ENCODE assay signal across 12 cellular contexts in genomic region chr19:48656840-48657474, GRCh38. TPM values are rescaled to one million over a fixed set of nuclear protein-coding genes. Genes with fewer than 3 reads are reported as not detected.
A peak's percentile ranks its signal among the peaks of the same experiment; 100 is the strongest.
DNase-seq lines count a peak whose midpoint lies in the region; ATAC-seq, FAIRE-seq and TF ChIP-seq lines count a peak whose summit lies in the region.
"Had no signal": no experiment of that assay in that cellular context is flagged by ENCODE, and none has a peak within 500 bp of the region (broad histone marks: within the 10 kb centered on the region; RNA-seq: fewer than 3 reads in every experiment).

No MANE protein-coding gene starts in this region.

- no peak for ATAC-seq in HepG2
- ATAC-seq in right lobe of liver: no peak
- no peak for ATAC-seq in HG03196 (IDR thresholded peaks at IDR 0.05; ENCODE audit: unreplicated experiment)
- no peak for ATAC-seq in CD4-positive, alpha-beta T cell (ENCODE audit: poor library complexity)

- H2AFZ ChIP-seq in HepG2 (ENCODE audit: low read length): no peak overlapping the region
- H2AFZ ChIP-seq in hepatocyte: peak overlapping the region; percentile 3

- no peaks in the 10 kb centered on the region for H3K27me3 Mint-ChIP-seq in CD4-positive, alpha-beta T cell
- H3K27me3 Mint-ChIP-seq: B cell had no signal

- H3K9me3 ChIP-seq in HepG2 (ENCODE audit: low read length) (no peaks in the 10 kb centered on the region), right lobe of liver (no peaks in the 10 kb centered on the region), hepatocyte (ENCODE audit: low read depth) (no peaks in the 10 kb centered on the region)
- no peaks in the 10 kb centered on the region for H3K9me3 ChIP-seq in CD4-positive, alpha-beta T cell (ENCODE audit: control insufficient read depth, low read length)

- no peak overlapping the region for H3K27ac Mint-ChIP-seq in CD4-positive, alpha-beta T cell
- H3K27ac Mint-ChIP-seq: B cell had no signal

- H3K4me2 ChIP-seq in HepG2 (ENCODE audit: low read depth, low read length) (no peak overlapping the region), hepatocyte (no peak overlapping the region)

- FAIRE-seq in HepG2 (lab: Jason Lieb, UNC): no peak
- FAIRE-seq in urothelium cell line (lab: Jason Lieb, UNC): no peak

- H3K4me3 ChIP-seq in HepG2 (replicated peaks in 1 of 3; ENCODE audit: insufficient read depth in 1 of 3, low read depth in 2 of 3, low read length in 3 of 3): no peak overlapping the region
- H3K4me3 ChIP-seq in right lobe of liver: no peak overlapping the region
- H3K4me3 ChIP-seq in astrocyte of the cerebellum (ENCODE audit: low read depth, low read length): no peak overlapping the region
- no peak overlapping the region for H3K4me3 ChIP-seq in hepatocyte

- no peak for TF ChIP-seq EP300 in HepG2 (IDR thresholded peaks at IDR 0.05; ENCODE audit: low read depth in 2 of 2, low read length in 2 of 2)
- TF ChIP-seq EP300 in HepG2 (CRISPR knock-in tag; IDR thresholded peaks at IDR 0.05; ENCODE audit: borderline replicate concordance): no peak

- H3K79me2 ChIP-seq in HepG2 (ENCODE audit: insufficient read depth, low read length) (no peaks in the 10 kb centered on the region), hepatocyte (no peaks in the 10 kb centered on the region)

- H3K36me3 ChIP-seq in HepG2 (replicated peaks in 1 of 2; ENCODE audit: control insufficient read depth in 1 of 2, insufficient read depth in 2 of 2, low read length in 2 of 2): no peaks in the 10 kb centered on the region
- no peaks in the 10 kb centered on the region for H3K36me3 ChIP-seq in right lobe of liver
- H3K36me3 ChIP-seq in hepatocyte (replicated peaks; ENCODE audit: insufficient read depth, low read depth): no peaks in the 10 kb centered on the region

- peaks cover 2% of the 10 kb centered on the region; the same call in 1 of the 2 replicates for H3K4me1 ChIP-seq in HepG2 (ENCODE audit: insufficient read depth, low read length)
- no peaks in the 10 kb centered on the region for H3K4me1 ChIP-seq in right lobe of liver
- H3K4me1 ChIP-seq in hepatocyte (ENCODE audit: insufficient read depth): no peaks in the 10 kb centered on the region

- CTCF ChIA-PET in HepG2 (lab: Yijun Ruan, JAX; ENCODE audit: low intra/inter-chr PET ratio, low total read pairs): no interaction called here
- CTCF ChIA-PET in CD4-positive, alpha-beta T cell (lab: Charles Lee): no interaction called here

- no peaks in the 10 kb centered on the region for H3K36me3 Mint-ChIP-seq in CD4-positive, alpha-beta T cell (ENCODE audit: low read depth)

- 28% methylated on average over 15 of the region's 16 CpGs for WGBS in HepG2 (ENCODE audit: low lambda C conversion rate)
- WGBS in right lobe of liver (ENCODE audit: insufficient coverage, low coverage, low lambda C conversion rate, missing lambda C conversion rate): 43% methylated on average over 15 of the region's 16 CpGs
- WGBS in hepatocyte (ENCODE audit: low lambda C conversion rate, missing lambda C conversion rate): 36% methylated on average over 16 of the region's 16 CpGs

- no peak for TF ChIP-seq RAD21 in HepG2 (CRISPR knock-in tag; IDR thresholded peaks at IDR 0.05)

- POLR2A ChIA-PET in HepG2 (lab: Yijun Ruan, JAX): no interaction called here
- POLR2A ChIA-PET in CD4-positive, alpha-beta T cell (lab: Charles Lee): no interaction called here

- in situ Hi-C loops in HepG2 (cut with HindIII; ENCODE audit: extremely low pct_ligation_motif_present, low pct_unique_long_range_greater_than_20kb) (no loop called here), astrocyte of the cerebellum (cut with HindIII; ENCODE audit: low sequenced_read_pairs) (no loop called here)

- peaks cover 14% of the 10 kb centered on the region for H3K4me1 Mint-ChIP-seq in CD4-positive, alpha-beta T cell (ENCODE audit: low read depth)

- TF ChIP-seq CTCF in HepG2 (CRISPR knock-in tag; IDR thresholded peaks at IDR 0.05): no peak
- no peak for TF ChIP-seq CTCF in right lobe of liver (IDR thresholded peaks at IDR 0.05)
- no peak for TF ChIP-seq CTCF in astrocyte of the cerebellum (IDR thresholded peaks at IDR 0.05; ENCODE audit: low read depth, low read length, missing control alignments)
- TF ChIP-seq CTCF in hepatocyte (IDR thresholded peaks at IDR 0.05; ENCODE audit: poor library complexity): no peak
- no peak for TF ChIP-seq CTCF in CD4-positive, alpha-beta T cell (IDR thresholded peaks at IDR 0.05)

- no peaks in the 10 kb centered on the region for H3K9me2 ChIP-seq in hepatocyte (replicated peaks; ENCODE audit: insufficient read depth)

- no peak overlapping the region for H3K4me3 Mint-ChIP-seq in CD4-positive, alpha-beta T cell
- H3K4me3 Mint-ChIP-seq: B cell had no signal

- no peaks in the 10 kb centered on the region for H3K27me3 ChIP-seq in HepG2 (ENCODE audit: control insufficient read depth in 1 of 2, insufficient read depth in 2 of 2, low read length in 2 of 2)
- H3K27me3 ChIP-seq in right lobe of liver: no peaks in the 10 kb centered on the region
- no peaks in the 10 kb centered on the region for H3K27me3 ChIP-seq in hepatocyte
- no peaks in the 10 kb centered on the region for H3K27me3 ChIP-seq in CD4-positive, alpha-beta T cell (ENCODE audit: control insufficient read depth, insufficient read depth, low read length)

- H3K27ac ChIP-seq in HepG2 (ENCODE audit: extremely low read length, insufficient read depth, low read length) (no peak overlapping the region), right lobe of liver (no peak overlapping the region), hepatocyte (no peak overlapping the region)
- H3K27ac ChIP-seq in CD4-positive, alpha-beta T cell (ENCODE audit: low read depth, low read length): no peak overlapping the region

- no peak for DNase-seq in HepG2 (ENCODE audit: low spot score)
- DNase-seq in right lobe of liver: no peak
- DNase-seq in astrocyte of the cerebellum (ENCODE audit: low read depth): peak; percentile 80
- peak; percentile 68 for DNase-seq in hepatocyte (ENCODE audit: low spot score)
- peak; percentile 63 for DNase-seq in urothelium cell line (ENCODE audit: low spot score)
- DNase-seq in NCI-H1417 treated with DMSO at 0.1 percent for 48 hours (lab: John Stamatoyannopoulos, UW): no peak
- DNase-seq in CD4-positive, alpha-beta T cell: no peak
- DNase-seq: caudate nucleus, NCI-H146, SHP77 treated with DMSO at 0.1 percent for 48 hours had no signal

- no TSS peak for BruUV-seq in HepG2 (replicated peaks; lab: Mats Ljungman, UMichigan)

- TF ChIP-seq POLR2A in HepG2 (IDR thresholded peaks at IDR 0.05; ENCODE audit: insufficient read depth in 1 of 2, low read depth in 2 of 2, low read length in 2 of 2) (no peak), right lobe of liver (IDR thresholded peaks at IDR 0.05) (no peak)

- intact Hi-C loops in HepG2 (cut with micrococcal nuclease; ENCODE audit: unreplicated experiment): loop anchor here (1.0 kb wide), 1 partner anchor 34 kb away; no protein-coding TSS in a partner anchor
- intact Hi-C loops in right lobe of liver (cut with DNase I): no loop called here
- intact Hi-C loops in CD4-positive, alpha-beta T cell (cut with DNase I, micrococcal nuclease): no loop called here

- no peak overlapping the region for H3K9ac ChIP-seq in HepG2 (ENCODE audit: insufficient read depth, low read depth, low read length)

- no peaks in the 10 kb centered on the region for H4K20me1 ChIP-seq in HepG2 (ENCODE audit: insufficient read depth, low read length)
- no peaks in the 10 kb centered on the region for H4K20me1 ChIP-seq in hepatocyte (ENCODE audit: insufficient read depth, poor library complexity, severe bottlenecking)

- H3K9me3 Mint-ChIP-seq in CD4-positive, alpha-beta T cell: no peaks in the 10 kb centered on the region

RNA-seq across cellular contexts. Expression of gene CA11, which starts 11.0 kb away (rescaled TPM):
- total RNA-seq in HepG2 (2016; rRNA removed; fragmentation: Illumina TruSeq; extraction: Trizol) (0.24 and 0.58 TPM in 2 replicates), right lobe of liver (1 to 10 TPM in 2 of 6 experiments, under 1 TPM in 4; 0.25 to 2.0 (median 0.54) TPM), hepatocyte (11.7 and 12.0 TPM in 2 replicates)
- total RNA-seq in HepG2 (2016; cell fraction: cytosol; rRNA removed; fragmentation: Illumina TruSeq; extraction: Trizol; ENCODE audit: low read depth): 0.79 and 0.91 TPM in 2 replicates
- 0.48 TPM in 1 of 2 replicates, not detected in the other for total RNA-seq in HepG2 (2016; cell fraction: insoluble cytoplasmic fraction; rRNA removed; fragmentation: Illumina TruSeq; extraction: Trizol)
- 0.38 and 0.62 TPM in 2 replicates for total RNA-seq in HepG2 (2016; cell fraction: membrane; rRNA removed; fragmentation: Illumina TruSeq; extraction: Trizol)
- not detected in 2 replicates for total RNA-seq in HepG2 (2016; cell fraction: nucleus; rRNA removed; fragmentation: Illumina TruSeq; extraction: Trizol)
- polyA plus RNA-seq in HepG2 (2011; rRNA removed) (0.41 and 1.4 TPM in 2 replicates), hepatocyte (43.6 and 48.6 TPM in 2 replicates)
- 0.36 and 0.54 TPM in 2 replicates for polyA plus RNA-seq in HepG2 (2011; cell fraction: cytosol; rRNA removed)
- polyA plus RNA-seq in HepG2 (2011; cell fraction: nucleus; rRNA removed): 0.45 and 0.48 TPM in 2 replicates
- polyA plus RNA-seq in HepG2 (2012): 1.5 and 2.9 TPM in 2 replicates
- 0.82 and 1.7 TPM in 2 replicates for polyA plus RNA-seq in HepG2 (2016; cell fraction: cytosol; fragmentation: Illumina TruSeq; extraction: Trizol; ENCODE audit: low read depth)
- polyA plus RNA-seq in HepG2 (2016; cell fraction: insoluble cytoplasmic fraction; fragmentation: Illumina TruSeq; extraction: Trizol; ENCODE audit: low read depth): 0.37 and 0.38 TPM in 2 replicates
- 0.62 and 2.1 TPM in 2 replicates for polyA plus RNA-seq in HepG2 (2016; cell fraction: membrane; fragmentation: Illumina TruSeq; extraction: Trizol; ENCODE audit: low read depth)
- 0.72 and 1.3 TPM in 2 replicates for polyA plus RNA-seq in HepG2 (2016; cell fraction: nucleus; fragmentation: Illumina TruSeq; extraction: Trizol; ENCODE audit: insufficient read depth, low read depth)
- polyA minus RNA-seq in HepG2 (2011; rRNA and poly(A)+ RNA removed; ENCODE audit: low replicate concordance): 0.08 and 3.7 TPM in 2 replicates
- not detected in 2 replicates for polyA minus RNA-seq in HepG2 (2011; cell fraction: cytosol; rRNA and poly(A)+ RNA removed)
- not detected in 2 replicates for polyA minus RNA-seq in HepG2 (2011; cell fraction: nucleus; rRNA and poly(A)+ RNA removed)
- total RNA-seq in CD4-positive, alpha-beta T cell: 10 to 100 TPM; 11.0 to 12.4 TPM

RNA-seq across cellular contexts. Expression of gene NTN5, which starts 15.9 kb away (rescaled TPM):
- not detected in 2 replicates for total RNA-seq in HepG2 (2016; rRNA removed; fragmentation: Illumina TruSeq; extraction: Trizol)
- total RNA-seq in HepG2 (2016; cell fraction: cytosol; rRNA removed; fragmentation: Illumina TruSeq; extraction: Trizol; ENCODE audit: low read depth): not detected in 2 replicates
- total RNA-seq in HepG2 (2016; cell fraction: insoluble cytoplasmic fraction; rRNA removed; fragmentation: Illumina TruSeq; extraction: Trizol): not detected in 2 replicates
- not detected in 2 replicates for total RNA-seq in HepG2 (2016; cell fraction: membrane; rRNA removed; fragmentation: Illumina TruSeq; extraction: Trizol)
- total RNA-seq in HepG2 (2016; cell fraction: nucleus; rRNA removed; fragmentation: Illumina TruSeq; extraction: Trizol): not detected in 2 replicates
- 0.03 and 0.05 TPM in 2 replicates for polyA plus RNA-seq in HepG2 (2011; rRNA removed)
- not detected in 2 replicates for polyA plus RNA-seq in HepG2 (2011; cell fraction: cytosol; rRNA removed)
- polyA plus RNA-seq in HepG2 (2011; cell fraction: nucleus; rRNA removed): 0.27 and 0.42 TPM in 2 replicates
- polyA plus RNA-seq in HepG2 (2012): 0.12 TPM in 1 of 2 replicates, not detected in the other
- not detected in 2 replicates for polyA plus RNA-seq in HepG2 (2016; cell fraction: cytosol; fragmentation: Illumina TruSeq; extraction: Trizol; ENCODE audit: low read depth)
- not detected in 2 replicates for polyA plus RNA-seq in HepG2 (2016; cell fraction: insoluble cytoplasmic fraction; fragmentation: Illumina TruSeq; extraction: Trizol; ENCODE audit: low read depth)
- polyA plus RNA-seq in HepG2 (2016; cell fraction: membrane; fragmentation: Illumina TruSeq; extraction: Trizol; ENCODE audit: low read depth): not detected in 2 replicates
- polyA plus RNA-seq in HepG2 (2016; cell fraction: nucleus; fragmentation: Illumina TruSeq; extraction: Trizol; ENCODE audit: insufficient read depth, low read depth): not detected in 2 replicates
- not detected in 2 replicates for polyA minus RNA-seq in HepG2 (2011; rRNA and poly(A)+ RNA removed; ENCODE audit: low replicate concordance)
- polyA minus RNA-seq in HepG2 (2011; cell fraction: cytosol; rRNA and poly(A)+ RNA removed): not detected in 2 replicates
- not detected in 2 replicates for polyA minus RNA-seq in HepG2 (2011; cell fraction: nucleus; rRNA and poly(A)+ RNA removed)
- total RNA-seq in right lobe of liver: under 1 TPM in 2 of 6 experiments, not detected in 4; 0.11 to 0.32 TPM
- total RNA-seq in hepatocyte: 0.08 TPM in 1 of 2 replicates, not detected in the other
- polyA plus RNA-seq in hepatocyte: 0.33 and 0.60 TPM in 2 replicates
- 1 to 10 TPM; 2.7 to 3.0 TPM for total RNA-seq in CD4-positive, alpha-beta T cell

RNA-seq across cellular contexts. Expression of gene DBP, which starts 19.8 kb away (rescaled TPM):
- total RNA-seq in HepG2 (2016; rRNA removed; fragmentation: Illumina TruSeq; extraction: Trizol): 5.5 and 5.8 TPM in 2 replicates
- total RNA-seq in HepG2 (2016; cell fraction: cytosol; rRNA removed; fragmentation: Illumina TruSeq; extraction: Trizol; ENCODE audit: low read depth): 2.6 and 4.6 TPM in 2 replicates
- total RNA-seq in HepG2 (2016; cell fraction: insoluble cytoplasmic fraction; rRNA removed; fragmentation: Illumina TruSeq; extraction: Trizol): 2.5 and 6.3 TPM in 2 replicates
- total RNA-seq in HepG2 (2016; cell fraction: membrane; rRNA removed; fragmentation: Illumina TruSeq; extraction: Trizol): 6.0 TPM in 2 replicates
- 2.5 and 2.9 TPM in 2 replicates for total RNA-seq in HepG2 (2016; cell fraction: nucleus; rRNA removed; fragmentation: Illumina TruSeq; extraction: Trizol)
- 1.7 and 2.1 TPM in 2 replicates for polyA plus RNA-seq in HepG2 (2011; rRNA removed)
- polyA plus RNA-seq in HepG2 (2011; cell fraction: cytosol; rRNA removed): 2.1 and 2.5 TPM in 2 replicates
- 2.7 and 3.2 TPM in 2 replicates for polyA plus RNA-seq in HepG2 (2011; cell fraction: nucleus; rRNA removed)
- polyA plus RNA-seq in HepG2 (2012): 3.6 and 3.7 TPM in 2 replicates
- 2.3 and 2.6 TPM in 2 replicates for polyA plus RNA-seq in HepG2 (2016; cell fraction: cytosol; fragmentation: Illumina TruSeq; extraction: Trizol; ENCODE audit: low read depth)
- polyA plus RNA-seq in HepG2 (2016; cell fraction: insoluble cytoplasmic fraction; fragmentation: Illumina TruSeq; extraction: Trizol; ENCODE audit: low read depth): 5.2 and 5.4 TPM in 2 replicates
- polyA plus RNA-seq in HepG2 (2016; cell fraction: membrane; fragmentation: Illumina TruSeq; extraction: Trizol; ENCODE audit: low read depth): 2.9 and 5.4 TPM in 2 replicates
- polyA plus RNA-seq in HepG2 (2016; cell fraction: nucleus; fragmentation: Illumina TruSeq; extraction: Trizol; ENCODE audit: insufficient read depth, low read depth): 5.1 and 6.2 TPM in 2 replicates
- 2.0 and 5.8 TPM in 2 replicates for polyA minus RNA-seq in HepG2 (2011; rRNA and poly(A)+ RNA removed; ENCODE audit: low replicate concordance)
- polyA minus RNA-seq in HepG2 (2011; cell fraction: cytosol; rRNA and poly(A)+ RNA removed): 2.3 and 2.7 TPM in 2 replicates
- polyA minus RNA-seq in HepG2 (2011; cell fraction: nucleus; rRNA and poly(A)+ RNA removed): 1.5 and 3.0 TPM in 2 replicates
- 10 to 100 TPM in 2 of 6 experiments, 1 to 10 TPM in 4; 1.8 to 11.6 (median 3.3) TPM for total RNA-seq in right lobe of liver
- 3.9 and 5.4 TPM in 2 replicates for total RNA-seq in hepatocyte
- 11.8 and 20.4 TPM in 2 replicates for polyA plus RNA-seq in hepatocyte
- 10 to 100 TPM; 48.3 to 55.6 TPM for total RNA-seq in CD4-positive, alpha-beta T cell

RNA-seq across cellular contexts. Expression of gene SPHK2, which starts 37.7 kb away (rescaled TPM):
- total RNA-seq in HepG2 (2016; rRNA removed; fragmentation: Illumina TruSeq; extraction: Trizol): 11.1 and 14.4 TPM in 2 replicates
- total RNA-seq in HepG2 (2016; cell fraction: cytosol; rRNA removed; fragmentation: Illumina TruSeq; extraction: Trizol; ENCODE audit: low read depth): 5.0 and 6.0 TPM in 2 replicates
- total RNA-seq in HepG2 (2016; cell fraction: insoluble cytoplasmic fraction; rRNA removed; fragmentation: Illumina TruSeq; extraction: Trizol): 8.9 and 15.9 TPM in 2 replicates
- 10.7 and 12.1 TPM in 2 replicates for total RNA-seq in HepG2 (2016; cell fraction: membrane; rRNA removed; fragmentation: Illumina TruSeq; extraction: Trizol)
- 10.2 and 11.3 TPM in 2 replicates for total RNA-seq in HepG2 (2016; cell fraction: nucleus; rRNA removed; fragmentation: Illumina TruSeq; extraction: Trizol)
- polyA plus RNA-seq in HepG2 (2011; rRNA removed): 2.9 and 4.5 TPM in 2 replicates
- polyA plus RNA-seq in HepG2 (2011; cell fraction: cytosol; rRNA removed): 2.2 and 3.8 TPM in 2 replicates
- 17.1 and 20.8 TPM in 2 replicates for polyA plus RNA-seq in HepG2 (2011; cell fraction: nucleus; rRNA removed)
- 2.8 and 3.1 TPM in 2 replicates for polyA plus RNA-seq in HepG2 (2012)
- polyA plus RNA-seq in HepG2 (2016; cell fraction: cytosol; fragmentation: Illumina TruSeq; extraction: Trizol; ENCODE audit: low read depth): 3.0 and 3.7 TPM in 2 replicates
- 10.5 and 14.1 TPM in 2 replicates for polyA plus RNA-seq in HepG2 (2016; cell fraction: insoluble cytoplasmic fraction; fragmentation: Illumina TruSeq; extraction: Trizol; ENCODE audit: low read depth)
- polyA plus RNA-seq in HepG2 (2016; cell fraction: membrane; fragmentation: Illumina TruSeq; extraction: Trizol; ENCODE audit: low read depth): 7.7 and 9.4 TPM in 2 replicates
- 24.3 and 24.6 TPM in 2 replicates for polyA plus RNA-seq in HepG2 (2016; cell fraction: nucleus; fragmentation: Illumina TruSeq; extraction: Trizol; ENCODE audit: insufficient read depth, low read depth)
- 11.6 and 13.3 TPM in 2 replicates for polyA minus RNA-seq in HepG2 (2011; rRNA and poly(A)+ RNA removed; ENCODE audit: low replicate concordance)
- 3.5 and 3.8 TPM in 2 replicates for polyA minus RNA-seq in HepG2 (2011; cell fraction: cytosol; rRNA and poly(A)+ RNA removed)
- polyA minus RNA-seq in HepG2 (2011; cell fraction: nucleus; rRNA and poly(A)+ RNA removed): 9.0 and 10.2 TPM in 2 replicates
- total RNA-seq in right lobe of liver: 10 to 100 TPM; 11.4 to 30.1 (median 17.2) TPM
- total RNA-seq in hepatocyte: 45.2 and 56.7 TPM in 2 replicates
- 39.4 and 48.2 TPM in 2 replicates for polyA plus RNA-seq in hepatocyte
- 10 to 100 TPM; 14.1 to 15.3 TPM for total RNA-seq in CD4-positive, alpha-beta T cell

RNA-seq across cellular contexts. Expression of gene RPL18, which starts 38.0 kb away (rescaled TPM):
- total RNA-seq in HepG2 (2016; rRNA removed; fragmentation: Illumina TruSeq; extraction: Trizol): 1,485 and 1,498 TPM in 2 replicates
- total RNA-seq in HepG2 (2016; cell fraction: cytosol; rRNA removed; fragmentation: Illumina TruSeq; extraction: Trizol; ENCODE audit: low read depth): 2,025 and 2,222 TPM in 2 replicates
- total RNA-seq in HepG2 (2016; cell fraction: insoluble cytoplasmic fraction; rRNA removed; fragmentation: Illumina TruSeq; extraction: Trizol): 1,518 and 1,544 TPM in 2 replicates
- total RNA-seq in HepG2 (2016; cell fraction: membrane; rRNA removed; fragmentation: Illumina TruSeq; extraction: Trizol): 3,207 and 3,209 TPM in 2 replicates
- 626 and 716 TPM in 2 replicates for total RNA-seq in HepG2 (2016; cell fraction: nucleus; rRNA removed; fragmentation: Illumina TruSeq; extraction: Trizol)
- polyA plus RNA-seq in HepG2 (2011; rRNA removed): 1,639 and 1,894 TPM in 2 replicates
- 2,410 and 2,836 TPM in 2 replicates for polyA plus RNA-seq in HepG2 (2011; cell fraction: cytosol; rRNA removed)
- polyA plus RNA-seq in HepG2 (2011; cell fraction: nucleus; rRNA removed): 774 and 847 TPM in 2 replicates
- polyA plus RNA-seq in HepG2 (2012): 1,965 and 2,530 TPM in 2 replicates
- polyA plus RNA-seq in HepG2 (2016; cell fraction: cytosol; fragmentation: Illumina TruSeq; extraction: Trizol; ENCODE audit: low read depth): 2,734 and 3,086 TPM in 2 replicates
- polyA plus RNA-seq in HepG2 (2016; cell fraction: insoluble cytoplasmic fraction; fragmentation: Illumina TruSeq; extraction: Trizol; ENCODE audit: low read depth): 1,714 and 1,747 TPM in 2 replicates
- polyA plus RNA-seq in HepG2 (2016; cell fraction: membrane; fragmentation: Illumina TruSeq; extraction: Trizol; ENCODE audit: low read depth): 3,734 and 3,811 TPM in 2 replicates
- 1,314 and 1,387 TPM in 2 replicates for polyA plus RNA-seq in HepG2 (2016; cell fraction: nucleus; fragmentation: Illumina TruSeq; extraction: Trizol; ENCODE audit: insufficient read depth, low read depth)
- polyA minus RNA-seq in HepG2 (2011; rRNA and poly(A)+ RNA removed; ENCODE audit: low replicate concordance): 713 and 1,028 TPM in 2 replicates
- polyA minus RNA-seq in HepG2 (2011; cell fraction: cytosol; rRNA and poly(A)+ RNA removed): 556 and 566 TPM in 2 replicates
- polyA minus RNA-seq in HepG2 (2011; cell fraction: nucleus; rRNA and poly(A)+ RNA removed): 180 and 193 TPM in 2 replicates
- total RNA-seq in right lobe of liver: 100 to 1,000 TPM; 355 to 867 (median 385) TPM
- 1,372 and 1,462 TPM in 2 replicates for total RNA-seq in hepatocyte
- polyA plus RNA-seq in hepatocyte: 616 and 623 TPM in 2 replicates
- 1,000 to 10,000 TPM; 2,820 to 2,913 TPM for total RNA-seq in CD4-positive, alpha-beta T cell

Comparison
In these comparisons a context has a peak if more than half of its experiments do, and no peak if none do; other contexts are left out.
1. DNase-seq: peak in astrocyte of the cerebellum (single experiment), hepatocyte (single experiment) and urothelium cell line (single experiment); none in HepG2 (single experiment), right lobe of liver (0 of 3), NCI-H1417 treated with DMSO at 0.1 percent for 48 hours (single experiment) and CD4-positive, alpha-beta T cell (0 of 10).